1 cellular context compared by ENCODE assay signal in genomic region chr19:7919681-7920519, GRCh38.
A peak's percentile ranks its signal among the peaks of the same experiment; 100 is the strongest.
TF ChIP-seq lines count a peak whose summit lies in the region.

Gene SNAPC2, plus strand, starts transcription at chr19:7920338. Its CDS starts 29 bp downstream, at chr19:7920367.

TF ChIP-seq in K562, 482 proteins besides CTCF, POLR2A, EP300 and RAD21 (continued from another document and continues in another):
- peak in 1 of 3 experiments; percentile 14; a peak in 1 of 6 replicates for TF ChIP-seq ZBTB11 (CRISPR knock-in tag; IDR thresholded peaks at IDR 0.05)
- no peak for TF ChIP-seq ZSCAN32 (CRISPR knock-in tag; IDR thresholded peaks at IDR 0.05)
- no peak; the same call in 1 of the 2 replicates for TF ChIP-seq THAP12 (CRISPR knock-in tag; IDR thresholded peaks at IDR 0.05)
- no peak for TF ChIP-seq SRSF3 (IDR thresholded peaks at IDR 0.05; ENCODE audit: insufficient read depth, low read length)
- TF ChIP-seq HCFC1 (IDR thresholded peaks at IDR 0.05; ENCODE audit: low read depth, low read length): peak; percentile 68
- peak; percentile 36; the same call in 1 of the 2 replicates for TF ChIP-seq TFAP4 (CRISPR knock-in tag; IDR thresholded peaks at IDR 0.05; ENCODE audit: borderline replicate concordance)
- peak; percentile 59; the same call in 1 of the 2 replicates for TF ChIP-seq FOXP1 (CRISPR knock-in tag; IDR thresholded peaks at IDR 0.05)
- TF ChIP-seq PHF20 (IDR thresholded peaks at IDR 0.05; ENCODE audit: partially characterized antibody): peak; percentile 16
- no peak; the same call in 1 of the 2 replicates for TF ChIP-seq KAT7 (CRISPR knock-in tag; IDR thresholded peaks at IDR 0.05; ENCODE audit: borderline replicate concordance)
- TF ChIP-seq ATF7 (IDR thresholded peaks at IDR 0.05): peak; percentile 79
- TF ChIP-seq TCF7 (IDR thresholded peaks at IDR 0.05; ENCODE audit: borderline replicate concordance): no peak
- TF ChIP-seq DEAF1 (CRISPR knock-in tag; IDR thresholded peaks at IDR 0.05): no peak
- no peak for TF ChIP-seq ZNF217 (CRISPR knock-in tag; IDR thresholded peaks at IDR 0.05)
- no peak for TF ChIP-seq HNRNPK (IDR thresholded peaks at IDR 0.05; ENCODE audit: low read depth, low read length, poor library complexity, severe bottlenecking)
- peak; percentile 61; the same call in 1 of the 2 replicates for TF ChIP-seq MAX (CRISPR knock-in tag; IDR thresholded peaks at IDR 0.05)
- TF ChIP-seq MGA (IDR thresholded peaks at IDR 0.05): peak; percentile 29; the same call in 1 of the 2 replicates
- no peak for TF ChIP-seq BRF2 (IDR thresholded peaks at IDR 0.05; ENCODE audit: borderline replicate concordance, insufficient read depth, insufficient read length)
- no peak for TF ChIP-seq GTF2B (IDR thresholded peaks at IDR 0.05; ENCODE audit: extremely low read depth, insufficient read length)
- no peak for TF ChIP-seq ZNF354B (CRISPR knock-in tag; IDR thresholded peaks at IDR 0.05)
- no peak for TF ChIP-seq TGIF2 (CRISPR knock-in tag; IDR thresholded peaks at IDR 0.05)
- no peak for TF ChIP-seq ZNF766 (CRISPR knock-in tag; conservative IDR thresholded peaks at IDR 0.05)
- peak; percentile 79 for TF ChIP-seq MYC (IDR thresholded peaks at IDR 0.05; ENCODE audit: low read depth, low read length)
- TF ChIP-seq MYC (CRISPR knock-in tag; IDR thresholded peaks at IDR 0.05; ENCODE audit: borderline replicate concordance, low read depth): no peak
- TF ChIP-seq KLF16 (IDR thresholded peaks at IDR 0.05): peak; percentile 73
- TF ChIP-seq SETDB1 (IDR thresholded peaks at IDR 0.05; ENCODE audit: low read length): no peak
- 0 out of 4 replicates have a peak, but pooled peaks of 1 of the 2 experiments have one; percentile 53 for TF ChIP-seq KDM4B (IDR thresholded peaks at IDR 0.05; ENCODE audit: borderline replicate concordance in 2 of 2, low read depth in 1 of 2)
- no peak for TF ChIP-seq TEAD2 (tag; IDR thresholded peaks at IDR 0.05)
- TF ChIP-seq ZFX (CRISPR knock-in tag; IDR thresholded peaks at IDR 0.05): peak; percentile 37; the same call in 1 of the 2 replicates
- peak; percentile 78 for TF ChIP-seq POLR2G (IDR thresholded peaks at IDR 0.05; ENCODE audit: low read depth, low read length)
- no peak for TF ChIP-seq CC2D1A (IDR thresholded peaks at IDR 0.05)
- 0 out of 4 replicates have a peak, but pooled peaks of 1 of the 2 experiments have one; percentile 47 for TF ChIP-seq TEAD1 (CRISPR knock-in tag; IDR thresholded peaks at IDR 0.05)
- TF ChIP-seq NR2C2 (CRISPR knock-in tag; IDR thresholded peaks at IDR 0.05): no peak
- peak; percentile 81 for TF ChIP-seq NR2C2 (tag; IDR thresholded peaks at IDR 0.05)
- TF ChIP-seq ZBED1 (IDR thresholded peaks at IDR 0.05): no peak
- peak; percentile 95; the same call in 1 of the 2 replicates for TF ChIP-seq RBM34 (IDR thresholded peaks at IDR 0.05; ENCODE audit: borderline replicate concordance, insufficient read depth, low read length)
- peak; percentile 51; the same call in 1 of the 2 replicates for TF ChIP-seq C11orf30 (IDR thresholded peaks at IDR 0.05; ENCODE audit: low read depth)
